In genomic region chr7:77062557-77062956, GRCh38 we compare ENCODE assay signal across 5 cellular contexts. TPM values are rescaled to one million over a fixed set of nuclear protein-coding genes. Genes with fewer than 3 reads are reported as not detected.
DNase-seq lines count a peak whose midpoint lies in the region; ATAC-seq and TF ChIP-seq lines count a peak whose summit lies in the region.
"Not testable (repeated sequence)": the region's sequence is repeated elsewhere in the genome, so short reads cannot be mapped to it uniquely, and the experiment has no call there.

TSS of gene SPDYE18 (minus strand) at chr7:77062558. CDS start at chr7:77060512, 2,046 bp downstream.

- in situ Hi-C loops in Panc1 (cut with HindIII; ENCODE audit: low pct_unique_long_range_greater_than_20kb, low sequenced_read_pairs) = not testable (repeated sequence)

- not testable (repeated sequence) for BruUV-seq in Panc1 (replicated peaks; lab: Mats Ljungman, UMichigan)

- H3K4me3 ChIP-seq in Panc1 (ENCODE audit: low read depth in 2 of 2, low read length in 2 of 2); testis; upper lobe of right lung: not testable (repeated sequence)

- not testable (repeated sequence) for TF ChIP-seq CTCF in Panc1 (IDR thresholded peaks at IDR 0.05); testis (IDR thresholded peaks at IDR 0.05); upper lobe of right lung (IDR thresholded peaks at IDR 0.05)

- not testable (repeated sequence) for DNase-seq in Panc1 (ENCODE audit: low read depth, low spot score); left colon; testis; upper lobe of right lung

- 87 to 100% methylated on average over 3 to 4 of the region's 4 CpGs for WGBS in testis, 2 donors

- not testable (repeated sequence) for TF ChIP-seq POLR2A in testis (IDR thresholded peaks at IDR 0.05)

- POLR2A ChIA-PET in Panc1 (lab: Charles Lee) = not testable (repeated sequence)

- ATAC-seq in Panc1 (0 out of 2 replicates have a peak, but pooled peaks have one; percentile 12), esophagus mucosa (peak; percentile 82), left colon (peak; percentile 27), upper lobe of right lung (peak; percentile 28)

- H3K4me1 ChIP-seq in Panc1 (ENCODE audit: control insufficient read depth, insufficient read depth, low read length); testis; upper lobe of right lung: not testable (repeated sequence)

- intact Hi-C loops in Panc1 (cut with micrococcal nuclease; ENCODE audit: unreplicated experiment); left colon (cut with DNase I, micrococcal nuclease); testis (cut with DNase I; ENCODE audit: low total_unique reads); upper lobe of right lung (cut with DNase I): not testable (repeated sequence)

- CTCF ChIA-PET in Panc1 (lab: Charles Lee) = not testable (repeated sequence)

- not testable (repeated sequence) for H3K9me3 ChIP-seq in Panc1 (ENCODE audit: control insufficient read depth, insufficient read depth, low read depth, low read length); testis; upper lobe of right lung

- H3K36me3 ChIP-seq in Panc1 (ENCODE audit: control insufficient read depth, insufficient read depth, low read length); testis (ENCODE audit: low read depth, missing control alignments); upper lobe of right lung: not testable (repeated sequence)

- H3K27ac ChIP-seq in Panc1 (ENCODE audit: low read length); testis; upper lobe of right lung: not testable (repeated sequence)

- H3K27me3 ChIP-seq in Panc1 (ENCODE audit: control insufficient read depth, insufficient read depth, low read length); testis; upper lobe of right lung: not testable (repeated sequence)

RNA-seq across cellular contexts. Expression of gene SPDYE18, which starts in this region (rescaled TPM):
- total RNA-seq in Panc1 (2021; ENCODE audit: unreplicated experiment) (not detected), esophagus mucosa (not detected), left colon (under 1 TPM; 0.42 to 0.46 TPM), testis (10 to 100 TPM in 1 of 2 donors, 1 to 10 TPM in 1; 4.3 to 12.6 TPM), upper lobe of right lung (not detected)
- polyA plus RNA-seq in Panc1 (2012; ENCODE audit: insufficient read length) = 0.23 TPM
- 12.0 TPM for polyA plus RNA-seq in testis (ENCODE audit: insufficient read depth, low read depth, low replicate concordance)

Comparison
In these comparisons a context has a peak if more than half of its experiments do, and no peak if none do; other contexts are left out.
1. Peak in ATAC-seq in Panc1; RNA of the gene not detected or under 1 TPM.
2. Peak in ATAC-seq in esophagus mucosa; RNA of the gene not detected or under 1 TPM.
3. Peak in ATAC-seq in left colon; RNA of the gene not detected or under 1 TPM.
4. Peak in ATAC-seq in upper lobe of right lung; RNA of the gene not detected or under 1 TPM.
5. ATAC-seq: peak in every context shown above with its lines; median percentile 82 in esophagus mucosa; 28 in upper lobe of right lung; 27 in left colon; 12 in Panc1.